ENCODE assay signal across 11 cellular contexts in genomic region chr17:19566176-19566575, GRCh38.
"Had no signal": no experiment of that assay in that cellular context is flagged by ENCODE, and none has a peak within 500 bp of the region (broad histone marks: within the 10 kb centered on the region; RNA-seq: fewer than 3 reads in every experiment).

No MANE protein-coding gene starts in this region.

- H3K4me3 ChIP-seq: adrenal gland, ascending aorta, body of pancreas, breast epithelium, cardiac muscle cell had no signal

- H3K9me3 ChIP-seq: adrenal gland, ascending aorta, body of pancreas, breast epithelium had no signal

- H3K27ac ChIP-seq: adrenal gland, ascending aorta, body of pancreas, brain microvascular endothelial cell, breast epithelium, cardiac muscle cell had no signal

- ATAC-seq: activated naive CD4-positive, alpha-beta T cell treated with anti-CD3 and anti-CD28 coated beads, Interleukin-2, amount 50 U/mL, for 72 hours; activated naive CD8-positive, alpha-beta T cell treated with anti-CD3 and anti-CD28 coated beads, Interleukin-2, amount 50 U/mL, for 24 hours; activated T-cell treated with anti-CD3 and anti-CD28 coated beads, Interleukin-2, amount 50 U/mL, for 4 hours; activated T-cell treated with anti-CD3 and anti-CD28 coated beads, Interleukin-2, amount 50 U/mL, for 72 hours; activated T-helper 17 cell treated with anti-CD3 and anti-CD28 coated beads, Interleukin-2, amount 50 U/mL, for 72 hours; body of pancreas had no signal

- H3K36me3 ChIP-seq: adrenal gland, ascending aorta, brain microvascular endothelial cell, breast epithelium, cardiac muscle cell had no signal

- H3K4me1 ChIP-seq: ascending aorta, breast epithelium had no signal
